In genomic region chr3:188881954-188882641, GRCh38 we compare ENCODE assay signal across 12 cellular contexts.
DNase-seq lines count a peak whose midpoint lies in the region; ATAC-seq and TF ChIP-seq lines count a peak whose summit lies in the region.
"Had no signal": no experiment of that assay in that cellular context is flagged by ENCODE, and none has a peak within 500 bp of the region (broad histone marks: within the 10 kb centered on the region; RNA-seq: fewer than 3 reads in every experiment).

No MANE protein-coding gene starts in this region.

- intact Hi-C loops in Right ventricle myocardium superior (cut with DNase I): no loop called here

- no peak for TF ChIP-seq CTCF in endothelial cell (IDR thresholded peaks at IDR 0.05; ENCODE audit: unreplicated experiment)
- no peak for TF ChIP-seq CTCF in nephron progenitor cell (IDR thresholded peaks at IDR 0.05)

- DNase-seq in COLO829 (ENCODE audit: low spot score): peak; percentile 86
- peak; percentile 13 for DNase-seq in NCI-H2196 treated with DMSO at 0.1 percent for 48 hours (lab: John Stamatoyannopoulos, UW; ENCODE audit: unreplicated experiment)
- DNase-seq in endothelial cell (ENCODE audit: low spot score): no peak
- DNase-seq in nephron progenitor cell: no peak
- DNase-seq in AML-193 (lab: John Stamatoyannopoulos, UW): no peak
- DNase-seq in Right ventricle myocardium superior: no peak
- no peak for DNase-seq in GF-D8 (lab: John Stamatoyannopoulos, UW)
- DNase-seq: activated T-cell treated with anti-CD3 and anti-CD28 coated beads, Interleukin-2, amount 50 U/mL, for 72 hours; left cardiac atrium; NCI-H446 treated with DMSO at 0.1 percent for 48 hours; T-helper 9 cell had no signal

- H3K4me3 Mint-ChIP-seq in endothelial cell (ENCODE audit: unreplicated experiment): no peak overlapping the region
- H3K4me3 Mint-ChIP-seq in nephron progenitor cell: no peak overlapping the region
- H3K4me3 Mint-ChIP-seq: activated T-cell treated with anti-CD3 and anti-CD28 coated beads, Interleukin-2, amount 50 U/mL, for 72 hours had no signal

- H3K27ac Mint-ChIP-seq in endothelial cell (ENCODE audit: unreplicated experiment) (peak overlapping the region; percentile 36), nephron progenitor cell (peak overlapping the region; percentile 69)
- H3K27ac Mint-ChIP-seq: activated T-cell treated with anti-CD3 and anti-CD28 coated beads, Interleukin-2, amount 50 U/mL, for 72 hours had no signal

- peaks cover 18% of the 10 kb centered on the region for H3K36me3 Mint-ChIP-seq in endothelial cell (ENCODE audit: low read depth, unreplicated experiment)
- H3K36me3 Mint-ChIP-seq in nephron progenitor cell (ENCODE audit: low read depth): peaks cover 46% of the 10 kb centered on the region

- H3K4me1 Mint-ChIP-seq in endothelial cell (ENCODE audit: unreplicated experiment) (peaks cover 40% of the 10 kb centered on the region), nephron progenitor cell (no peaks in the 10 kb centered on the region)

- no peaks in the 10 kb centered on the region for H3K9me3 Mint-ChIP-seq in endothelial cell (ENCODE audit: unreplicated experiment)
- H3K9me3 Mint-ChIP-seq in nephron progenitor cell: peaks cover 5% of the 10 kb centered on the region
- H3K9me3 Mint-ChIP-seq: activated T-cell treated with anti-CD3 and anti-CD28 coated beads, Interleukin-2, amount 50 U/mL, for 72 hours had no signal

- H3K27me3 Mint-ChIP-seq in endothelial cell (ENCODE audit: unreplicated experiment) (peaks cover 2% of the 10 kb centered on the region), nephron progenitor cell (ENCODE audit: low read depth, poor library complexity) (no peaks in the 10 kb centered on the region)

- ATAC-seq in GM21786 (IDR thresholded peaks at IDR 0.05; ENCODE audit: unreplicated experiment) (no peak), Right ventricle myocardium superior (ENCODE audit: poor library complexity) (no peak)
- ATAC-seq: activated T-cell treated with anti-CD3 and anti-CD28 coated beads, Interleukin-2, amount 50 U/mL, for 72 hours had no signal

Comparison
In these comparisons a context has a peak if more than half of its experiments do, and no peak if none do; other contexts are left out.
1. DNase-seq: peak in COLO829 (single experiment) and NCI-H2196 treated with DMSO at 0.1 percent for 48 hours (single experiment); none in endothelial cell (single experiment), nephron progenitor cell (single experiment), AML-193 (0 of 2), Right ventricle myocardium superior (single experiment) and GF-D8 (single experiment).